ENCODE assay signal across 8 cellular contexts in genomic region chr22:22955866-22956535, GRCh38.
DNase-seq lines count a peak whose midpoint lies in the region; ATAC-seq and TF ChIP-seq lines count a peak whose summit lies in the region.

No MANE protein-coding gene starts in this region.

- H3K4me1 Mint-ChIP-seq in activated CD8-positive, alpha-beta T cell treated with anti-CD3 and anti-CD28 coated beads, Interleukin-2, amount 10 ng/mL, durations not matched to agents 7 days and 5 days (ENCODE audit: low read depth), result no peaks in the 10 kb centered on the region
- H3K4me1 Mint-ChIP-seq in endothelial cell (ENCODE audit: unreplicated experiment), result no peaks in the 10 kb centered on the region
- no peaks in the 10 kb centered on the region for H3K4me1 Mint-ChIP-seq in stimulated activated effector memory CD8-positive, alpha-beta T cell treated with anti-CD3 and anti-CD28 coated beads, Interleukin-12 subunit alpha, Interleukin-12 subunit beta, amount 100 ng/mL, for 72 hours

- H3K27me3 Mint-ChIP-seq in activated CD8-positive, alpha-beta T cell treated with anti-CD3 and anti-CD28 coated beads, Interleukin-2, amount 10 ng/mL, durations not matched to agents 7 days and 5 days (ENCODE audit: low read depth), result peaks cover 37% of the 10 kb centered on the region
- H3K27me3 Mint-ChIP-seq in endothelial cell (ENCODE audit: unreplicated experiment), result no peaks in the 10 kb centered on the region

- H3K4me3 Mint-ChIP-seq in activated CD8-positive, alpha-beta T cell treated with anti-CD3 and anti-CD28 coated beads, Interleukin-2, amount 10 ng/mL, durations not matched to agents 7 days and 5 days, result no peak overlapping the region
- H3K4me3 Mint-ChIP-seq in endothelial cell (ENCODE audit: unreplicated experiment), result no peak overlapping the region
- H3K4me3 Mint-ChIP-seq in stimulated activated effector memory CD8-positive, alpha-beta T cell treated with anti-CD3 and anti-CD28 coated beads, Interleukin-12 subunit alpha, Interleukin-12 subunit beta, amount 100 ng/mL, for 72 hours, result no peak overlapping the region

- peak; percentile 73 for DNase-seq in AG08396 (ENCODE audit: low spot score)
- peak; percentile 70 for DNase-seq in GM20000 (ENCODE audit: low spot score)
- DNase-seq in NCI-H774 (lab: John Stamatoyannopoulos, UW), result peak; percentile 42
- DNase-seq in activated CD8-positive, alpha-beta T cell treated with anti-CD3 and anti-CD28 coated beads, Interleukin-2, amount 10 ng/mL, durations not matched to agents 7 days and 5 days, result peak; percentile 80
- DNase-seq in endothelial cell (ENCODE audit: low spot score), result peak; percentile 65
- peak; percentile 29 for DNase-seq in middle frontal gyrus (ENCODE audit: extremely low spot score, low spot score)
- DNase-seq in stimulated activated effector memory CD8-positive, alpha-beta T cell treated with anti-CD3 and anti-CD28 coated beads, Interleukin-12 subunit alpha, Interleukin-12 subunit beta, amount 100 ng/mL, for 72 hours (ENCODE audit: low spot score in 2 of 2), result peak in 1 of 2 donors; percentile 52

- TF ChIP-seq CTCF in GM20000 (IDR thresholded peaks at IDR 0.05; ENCODE audit: extremely low read depth, missing control alignments) (peak; percentile 78), endothelial cell (IDR thresholded peaks at IDR 0.05; ENCODE audit: unreplicated experiment) (peak; percentile 71)

- ATAC-seq in activated CD8-positive, alpha-beta T cell treated with anti-CD3 and anti-CD28 coated beads, Interleukin-2, amount 10 ng/mL, durations not matched to agents 7 days and 5 days, result peak; percentile 83
- ATAC-seq in stimulated activated effector memory CD8-positive, alpha-beta T cell treated with anti-CD3 and anti-CD28 coated beads, Interleukin-12 subunit alpha, Interleukin-12 subunit beta, amount 100 ng/mL, for 72 hours, result peak; percentile 80
- no peak for ATAC-seq in GM21423 (IDR thresholded peaks at IDR 0.05; ENCODE audit: unreplicated experiment)

- H3K27ac Mint-ChIP-seq in activated CD8-positive, alpha-beta T cell treated with anti-CD3 and anti-CD28 coated beads, Interleukin-2, amount 10 ng/mL, durations not matched to agents 7 days and 5 days, result no peak overlapping the region
- no peak overlapping the region for H3K27ac Mint-ChIP-seq in endothelial cell (ENCODE audit: unreplicated experiment)
- no peak overlapping the region for H3K27ac Mint-ChIP-seq in stimulated activated effector memory CD8-positive, alpha-beta T cell treated with anti-CD3 and anti-CD28 coated beads, Interleukin-12 subunit alpha, Interleukin-12 subunit beta, amount 100 ng/mL, for 72 hours

- no peaks in the 10 kb centered on the region for H3K9me3 Mint-ChIP-seq in activated CD8-positive, alpha-beta T cell treated with anti-CD3 and anti-CD28 coated beads, Interleukin-2, amount 10 ng/mL, durations not matched to agents 7 days and 5 days (ENCODE audit: insufficient read depth)
- peaks cover 5% of the 10 kb centered on the region for H3K9me3 Mint-ChIP-seq in endothelial cell (ENCODE audit: unreplicated experiment)
- H3K9me3 Mint-ChIP-seq in stimulated activated effector memory CD8-positive, alpha-beta T cell treated with anti-CD3 and anti-CD28 coated beads, Interleukin-12 subunit alpha, Interleukin-12 subunit beta, amount 100 ng/mL, for 72 hours, result no peaks in the 10 kb centered on the region

- no peaks in the 10 kb centered on the region for H3K36me3 Mint-ChIP-seq in activated CD8-positive, alpha-beta T cell treated with anti-CD3 and anti-CD28 coated beads, Interleukin-2, amount 10 ng/mL, durations not matched to agents 7 days and 5 days (ENCODE audit: low read depth)
- H3K36me3 Mint-ChIP-seq in endothelial cell (ENCODE audit: low read depth, unreplicated experiment), result no peaks in the 10 kb centered on the region
- no peaks in the 10 kb centered on the region for H3K36me3 Mint-ChIP-seq in stimulated activated effector memory CD8-positive, alpha-beta T cell treated with anti-CD3 and anti-CD28 coated beads, Interleukin-12 subunit alpha, Interleukin-12 subunit beta, amount 100 ng/mL, for 72 hours

- POLR2A ChIA-PET in activated CD8-positive, alpha-beta T cell treated with anti-CD3 and anti-CD28 coated beads, Interleukin-2, amount 10 ng/mL, durations not matched to agents 7 days and 5 days (lab: Charles Lee), result no interaction called here

- CTCF ChIA-PET in activated CD8-positive, alpha-beta T cell treated with anti-CD3 and anti-CD28 coated beads, Interleukin-2, amount 10 ng/mL, durations not matched to agents 7 days and 5 days (lab: Charles Lee), result interaction anchor here (0.7 to 7.7 kb wide), 34 partner anchors 13 to 420 kb away, joined by 3 to 146 read pairs (median 6); no protein-coding TSS in a partner anchor
